Comparison of ENCODE assay signal across 17 cellular contexts in genomic region chr6:43878127-43878634, GRCh38.
"Had no signal": no experiment of that assay in that cellular context is flagged by ENCODE, and none has a peak within 500 bp of the region (broad histone marks: within the 10 kb centered on the region; RNA-seq: fewer than 3 reads in every experiment).

No MANE protein-coding gene starts in this region.

- ATAC-seq: activated naive CD4-positive, alpha-beta T cell treated with anti-CD3 and anti-CD28 coated beads, Interleukin-2, amount 50 U/mL, for 72 hours; naive thymus-derived CD4-positive, alpha-beta T cell; stimulated activated naive B cell treated with anti-CD40 and anti-IgM and Interleukin-4, amounts not matched to agents 10 μg/mL and 1 μg/mL and 100 μg/mL, for 72 hours had no signal

- H3K27ac Mint-ChIP-seq: activated T-helper 1 cell treated with anti-CD3 and anti-CD28 coated beads, Interleukin-12 subunit alpha, Interleukin-12 subunit beta, Interleukin-2, Interleukin-4 antibody, amounts not matched to agents 30 ng/mL and 10 ng/mL and 1 ng/mL, durations not matched to agents 14 hours and 24 hours and 36 hours; naive thymus-derived CD4-positive, alpha-beta T cell; stimulated activated naive B cell treated with anti-CD40 and anti-IgM and Interleukin-4, amounts not matched to agents 10 μg/mL and 1 μg/mL and 100 μg/mL, for 72 hours had no signal

- H3K9me3 Mint-ChIP-seq: activated naive CD4-positive, alpha-beta T cell treated with anti-CD3 and anti-CD28 coated beads, Interleukin-2, amount 50 U/mL, for 72 hours; activated T-helper 1 cell treated with anti-CD3 and anti-CD28 coated beads, Interleukin-12 subunit alpha, Interleukin-12 subunit beta, Interleukin-2, Interleukin-4 antibody, amounts not matched to agents 30 ng/mL and 10 ng/mL and 1 ng/mL, durations not matched to agents 14 hours and 24 hours and 36 hours; dendritic cell treated with granulocyte-macrophage colony-stimulating factor and Interleukin-4, amounts not matched to agents 40 ng/mL and 50 ng/mL, for 4 days had no signal

- H3K36me3 ChIP-seq: adrenal gland, cardiac muscle cell, gastrocnemius medialis, heart right ventricle, neutrophil, tibial nerve, uterus had no signal

- H3K4me3 ChIP-seq: adrenal gland, cardiac muscle cell, gastrocnemius medialis, heart right ventricle, tibial nerve, uterus had no signal

- H3K27ac ChIP-seq: adrenal gland, cardiac muscle cell, gastrocnemius medialis, neutrophil, tibial nerve had no signal

- H3K4me1 ChIP-seq: adrenal gland, gastrocnemius medialis had no signal

- H3K27me3 Mint-ChIP-seq: naive thymus-derived CD4-positive, alpha-beta T cell; stimulated activated naive B cell treated with anti-CD40 and anti-IgM and Interleukin-4, amounts not matched to agents 10 μg/mL and 1 μg/mL and 100 μg/mL, for 72 hours had no signal

- H3K36me3 Mint-ChIP-seq: activated naive CD4-positive, alpha-beta T cell treated with anti-CD3 and anti-CD28 coated beads, Interleukin-2, amount 50 U/mL, for 72 hours; naive thymus-derived CD4-positive, alpha-beta T cell; stimulated activated naive B cell treated with anti-CD40 and anti-IgM and Interleukin-4, amounts not matched to agents 10 μg/mL and 1 μg/mL and 100 μg/mL, for 72 hours had no signal

- DNase-seq: activated CD4-positive, CD25-positive, alpha-beta regulatory T cell treated with anti-CD3 and anti-CD28 coated beads, Interleukin-2, amount 50 U/mL, for 72 hours; activated gamma-delta T cell treated with Interleukin-2 at 50 U/mL for 16 hours; effector CD8-positive, alpha-beta T cell; gastrocnemius medialis; mesenchymal stem cell; naive thymus-derived CD4-positive, alpha-beta T cell; stimulated activated naive B cell treated with anti-CD40 and anti-IgM and Interleukin-4, amounts not matched to agents 10 μg/mL and 1 μg/mL and 100 μg/mL, for 72 hours; T1000 had no signal

- H3K27me3 ChIP-seq: adrenal gland, cardiac muscle cell, gastrocnemius medialis, heart right ventricle, neutrophil, tibial nerve, uterus had no signal

- H3K4me3 Mint-ChIP-seq: activated T-helper 1 cell treated with anti-CD3 and anti-CD28 coated beads, Interleukin-12 subunit alpha, Interleukin-12 subunit beta, Interleukin-2, Interleukin-4 antibody, amounts not matched to agents 30 ng/mL and 10 ng/mL and 1 ng/mL, durations not matched to agents 14 hours and 24 hours and 36 hours; dendritic cell treated with granulocyte-macrophage colony-stimulating factor and Interleukin-4, amounts not matched to agents 40 ng/mL and 50 ng/mL, for 4 days; naive thymus-derived CD4-positive, alpha-beta T cell; stimulated activated naive B cell treated with anti-CD40 and anti-IgM and Interleukin-4, amounts not matched to agents 10 μg/mL and 1 μg/mL and 100 μg/mL, for 72 hours had no signal

- H3K4me1 Mint-ChIP-seq: naive thymus-derived CD4-positive, alpha-beta T cell; stimulated activated naive B cell treated with anti-CD40 and anti-IgM and Interleukin-4, amounts not matched to agents 10 μg/mL and 1 μg/mL and 100 μg/mL, for 72 hours had no signal

- H3K9me3 ChIP-seq: adrenal gland, gastrocnemius medialis, neutrophil, tibial nerve, uterus had no signal
